In genomic region chr3:38662544-38662943, GRCh38 we compare ENCODE assay signal across 9 cellular contexts. TPM values are rescaled to one million over a fixed set of nuclear protein-coding genes. Genes with fewer than 3 reads are reported as not detected.
A peak's percentile ranks its signal among the peaks of the same experiment; 100 is the strongest.
DNase-seq lines count a peak whose midpoint lies in the region; ATAC-seq, FAIRE-seq and TF ChIP-seq lines count a peak whose summit lies in the region.
"Had no signal": no experiment of that assay in that cellular context is flagged by ENCODE, and none has a peak within 500 bp of the region (broad histone marks: within the 10 kb centered on the region; RNA-seq: fewer than 3 reads in every experiment).

No MANE protein-coding gene starts in this region.

- H3K79me2 ChIP-seq in endothelial cell of umbilical vein (ENCODE audit: control insufficient read depth, insufficient read depth, low read length), result no peaks in the 10 kb centered on the region

- no peak overlapping the region for H3K27ac ChIP-seq in 22Rv1
- no peak overlapping the region for H3K27ac ChIP-seq in endothelial cell of umbilical vein (ENCODE audit: insufficient read depth, low read depth, low read length)
- no peak overlapping the region for H3K27ac ChIP-seq in right cardiac atrium (ENCODE audit: low read length)

- DNase-seq in NCI-H748 (lab: John Stamatoyannopoulos, UW; ENCODE audit: unreplicated experiment), result peak; percentile 48
- DNase-seq in endothelial cell of umbilical vein (ENCODE audit: low read depth, low spot score), result peak; percentile 58
- no peak for DNase-seq in GM10248 (ENCODE audit: extremely low spot score)
- DNase-seq in activated naive CD8-positive, alpha-beta T cell treated with anti-CD3 and anti-CD28 coated beads for 36 hours, result no peak
- no peak for DNase-seq in right cardiac atrium
- no peak for DNase-seq in MV-4-11 (lab: John Stamatoyannopoulos, UW)

- H3K4me3 ChIP-seq in endothelial cell of umbilical vein (replicated peaks in 1 of 3; ENCODE audit: insufficient read depth in 1 of 3, low read depth in 1 of 3, low read length in 3 of 3) (no peak overlapping the region), right cardiac atrium (ENCODE audit: low read length) (no peak overlapping the region)

- no TSS peak for BruUV-seq in endothelial cell of umbilical vein (replicated peaks; lab: Mats Ljungman, UMichigan)

- no peaks in the 10 kb centered on the region for H3K4me1 Mint-ChIP-seq in activated naive CD8-positive, alpha-beta T cell treated with anti-CD3 and anti-CD28 coated beads for 36 hours

- intact Hi-C loops in endothelial cell of umbilical vein (cut with micrococcal nuclease), result loop anchor here (1.0 kb wide), 3 partner anchors 141 to 182 kb away; partner anchors contain the start of gene EXOG
- intact Hi-C loops in right cardiac atrium (cut with DNase I), result no loop called here

- H3K4me2 ChIP-seq in endothelial cell of umbilical vein (ENCODE audit: insufficient read depth, low read length), result peak overlapping the region; percentile 12

- TF ChIP-seq POLR2A in endothelial cell of umbilical vein (IDR thresholded peaks at IDR 0.05; ENCODE audit: low read depth, low read length), result no peak

- H3K4me1 ChIP-seq in endothelial cell of umbilical vein (ENCODE audit: control insufficient read depth, extremely low read depth, insufficient read depth, low read length) (no peaks in the 10 kb centered on the region), right cardiac atrium (ENCODE audit: control insufficient read depth, insufficient read depth, low read length) (no peaks in the 10 kb centered on the region)

- no peaks in the 10 kb centered on the region for H4K20me1 ChIP-seq in endothelial cell of umbilical vein (replicated peaks; ENCODE audit: control insufficient read depth, extremely low read depth, insufficient read depth, low read length)

- H3K27ac Mint-ChIP-seq in activated naive CD8-positive, alpha-beta T cell treated with anti-CD3 and anti-CD28 coated beads for 36 hours, result no peak overlapping the region
- H3K27ac Mint-ChIP-seq: activated naive CD8-positive, alpha-beta T cell had no signal

- no peak overlapping the region for H3K4me3 Mint-ChIP-seq in activated naive CD8-positive, alpha-beta T cell treated with anti-CD3 and anti-CD28 coated beads for 36 hours
- H3K4me3 Mint-ChIP-seq: activated naive CD8-positive, alpha-beta T cell had no signal

- peak; percentile 87 for FAIRE-seq in endothelial cell of umbilical vein (lab: Jason Lieb, UNC)

- CTCF ChIA-PET in endothelial cell of umbilical vein (lab: Charles Lee), result interaction anchor here (0.6 to 14.0 kb wide), 28 partner anchors 9 to 688 kb away, joined by 3 to 455 read pairs (median 4); partner anchors contain the start of genes EXOG and XYLB
- CTCF ChIA-PET in GM10248 (lab: Yijun Ruan, JAX), result interaction anchor here (0.8 to 5.0 kb wide), 5 partner anchors 10 to 808 kb away, joined by 3 to 22 read pairs (median 5); no protein-coding TSS in a partner anchor

- H3K9ac ChIP-seq in endothelial cell of umbilical vein (replicated peaks; ENCODE audit: extremely low read depth, insufficient read depth, low read length), result no peak overlapping the region

- dilution Hi-C loops in endothelial cell of umbilical vein (cut with MboI; ENCODE audit: extremely low pct_ligation_motif_present, low sequenced_read_pairs), result no loop called here

- no peak for ATAC-seq in right cardiac atrium

- no peaks in the 10 kb centered on the region for H3K36me3 Mint-ChIP-seq in activated naive CD8-positive, alpha-beta T cell treated with anti-CD3 and anti-CD28 coated beads for 36 hours

- H3K9me3 ChIP-seq in endothelial cell of umbilical vein (replicated peaks; ENCODE audit: control insufficient read depth, insufficient read depth, low read length), result no peaks in the 10 kb centered on the region
- peaks cover 2% of the 10 kb centered on the region for H3K9me3 ChIP-seq in right cardiac atrium (ENCODE audit: control insufficient read depth, low read length)

- WGBS in right cardiac atrium, result 29% methylated on average over 4 of the region's 4 CpGs

- TF ChIP-seq CTCF in 22Rv1 (IDR thresholded peaks at IDR 0.05) (peak; percentile 48), GM12874 (IDR thresholded peaks at IDR 0.05; ENCODE audit: insufficient read depth, low read depth, low read length) (0 out of 2 replicates have a peak, but pooled peaks have one; percentile 15), endothelial cell of umbilical vein (IDR thresholded peaks at IDR 0.05; ENCODE audit: extremely low read depth in 1 of 2, insufficient read depth in 1 of 2, low read depth in 1 of 2, low read length in 2 of 2) (peak; percentile 41 to 52), GM10248 (IDR thresholded peaks at IDR 0.05; ENCODE audit: control extremely low read depth, extremely low read depth, low read depth, missing control alignments) (no peak)

- POLR2A ChIA-PET in endothelial cell of umbilical vein (lab: Charles Lee), result interaction anchor here (0.6 kb wide), 1 partner anchor 166 kb away, joined by 15 read pairs; no protein-coding TSS in a partner anchor
- POLR2A ChIA-PET in GM10248 (lab: Yijun Ruan, JAX), result no interaction called here

- H2AFZ ChIP-seq in endothelial cell of umbilical vein (ENCODE audit: low read depth, low read length), result peak overlapping the region; percentile 60

- peaks cover 16 to 19% of the 10 kb centered on the region in 2 experiments for H3K27me3 ChIP-seq in endothelial cell of umbilical vein (ENCODE audit: control insufficient read depth in 2 of 2, insufficient read depth in 2 of 2, low read length in 2 of 2)
- H3K27me3 ChIP-seq in right cardiac atrium (ENCODE audit: control insufficient read depth, insufficient read depth), result no peaks in the 10 kb centered on the region

- peaks cover 18% of the 10 kb centered on the region for H3K9me3 Mint-ChIP-seq in activated naive CD8-positive, alpha-beta T cell treated with anti-CD3 and anti-CD28 coated beads for 36 hours

- H3K9me1 ChIP-seq in endothelial cell of umbilical vein (replicated peaks; ENCODE audit: control insufficient read depth, extremely low read depth, insufficient read depth, low read length), result no peaks in the 10 kb centered on the region

- no peaks in the 10 kb centered on the region for H3K36me3 ChIP-seq in endothelial cell of umbilical vein (ENCODE audit: control insufficient read depth in 2 of 2, extremely low read depth in 1 of 2, insufficient read depth in 2 of 2, low read length in 2 of 2)

- peaks cover 26% of the 10 kb centered on the region for H3K27me3 Mint-ChIP-seq in activated naive CD8-positive, alpha-beta T cell treated with anti-CD3 and anti-CD28 coated beads for 36 hours

TF ChIP-seq in endothelial cell of umbilical vein, 7 proteins besides CTCF, POLR2A, EP300 and RAD21:
- TF ChIP-seq MAX (IDR thresholded peaks at IDR 0.05; ENCODE audit: insufficient read depth, insufficient read length), result no peak

RNA-seq across cellular contexts. Expression of gene SCN5A, which starts 13.1 kb away (rescaled TPM):
- 13.1 and 20.0 TPM in 2 replicates for total RNA-seq in endothelial cell of umbilical vein
- polyA plus RNA-seq in endothelial cell of umbilical vein, result 2.7 and 3.1 TPM in 2 replicates
- polyA plus RNA-seq in endothelial cell of umbilical vein (2011; cell fraction: cytosol; rRNA removed), result 2.8 and 2.9 TPM in 2 replicates
- 7.5 and 8.2 TPM in 2 replicates for polyA plus RNA-seq in endothelial cell of umbilical vein (2011; cell fraction: nucleus; rRNA removed)
- polyA plus RNA-seq in endothelial cell of umbilical vein (2012), result 4.6 and 6.6 TPM in 2 replicates
- polyA minus RNA-seq in endothelial cell of umbilical vein, result 11.1 and 11.9 TPM in 2 replicates
- polyA minus RNA-seq in endothelial cell of umbilical vein (2011; cell fraction: cytosol; rRNA and poly(A)+ RNA removed), result not detected
- 7.8 and 10.1 TPM in 2 replicates for polyA minus RNA-seq in endothelial cell of umbilical vein (2011; cell fraction: nucleus; rRNA and poly(A)+ RNA removed)
- 1 to 10 TPM in 1 of 2 experiments, under 1 TPM in 1; 0.39 to 1.3 TPM for total RNA-seq in activated naive CD8-positive, alpha-beta T cell treated with anti-CD3 and anti-CD28 coated beads for 36 hours
- 100 to 1,000 TPM; 131 to 202 (median 142) TPM for total RNA-seq in right cardiac atrium
- polyA plus RNA-seq in right cardiac atrium, result 69.0 TPM

Comparison
In these comparisons a context has a peak if more than half of its experiments do, and no peak if none do; other contexts are left out.
1. DNase-seq: peak in NCI-H748 (single experiment) and endothelial cell of umbilical vein (single experiment); none in GM10248 (single experiment), activated naive CD8-positive, alpha-beta T cell treated with anti-CD3 and anti-CD28 coated beads for 36 hours (single experiment), right cardiac atrium (0 of 3) and MV-4-11 (single experiment).